ENCODE assay signal across 23 cellular contexts in genomic region chr1:211714154-211714553, GRCh38. TPM values are rescaled to one million over a fixed set of nuclear protein-coding genes. Genes with fewer than 3 reads are reported as not detected.
"Had no signal": no experiment of that assay in that cellular context is flagged by ENCODE, and none has a peak within 500 bp of the region (broad histone marks: within the 10 kb centered on the region; RNA-seq: fewer than 3 reads in every experiment).

No MANE protein-coding gene starts in this region.

- H3K27ac ChIP-seq: esophagus squamous epithelium, gastroesophageal sphincter, left lung, lower lobe of right lung, psoas muscle, testis, tibial nerve, upper lobe of right lung, vagina had no signal

- H3K27me3 ChIP-seq: esophagus squamous epithelium, left lung, testis, tibial nerve, upper lobe of right lung, vagina had no signal

- DNase-seq: dermis blood vessel endothelial cell; esophagus squamous epithelium; foreskin fibroblast; glutamatergic neuron; islet precursor cell; left lung; lower lobe of right lung; mesenchymal stem cell; midbrain; naive B cell; nephron progenitor cell; psoas muscle; retina; stimulated activated CD4-positive, alpha-beta T cell treated with anti-CD3 and anti-CD28 coated beads, Interleukin-2, amount 100 ng/mL, for 24 hours; stimulated activated CD4-positive, alpha-beta T cell treated with anti-CD3 and anti-CD28 coated beads, Interleukin-4, amount 100 ng/mL, for 4 hours; stimulated activated naive B cell treated with anti-CD40 and anti-IgM and Interleukin-4, amounts not matched to agents 10 μg/mL and 1 μg/mL and 100 μg/mL, for 72 hours; stimulated activated naive CD8-positive, alpha-beta T cell treated with anti-CD3 and anti-CD28 coated beads, Interleukin-15, amount 100 ng/mL, for 72 hours; testis; upper lobe of right lung had no signal

- H3K36me3 ChIP-seq: esophagus squamous epithelium, gastroesophageal sphincter, left lung, lower lobe of right lung, tibial nerve, upper lobe of right lung, vagina had no signal

- H3K4me1 ChIP-seq: gastroesophageal sphincter, left lung, lower lobe of right lung, psoas muscle, testis, tibial nerve, upper lobe of right lung, vagina had no signal

- H3K9me3 ChIP-seq: esophagus squamous epithelium, gastroesophageal sphincter, left lung, lower lobe of right lung, psoas muscle, testis, tibial nerve, upper lobe of right lung, vagina had no signal

- H3K4me3 ChIP-seq: esophagus squamous epithelium, gastroesophageal sphincter, left lung, lower lobe of right lung, psoas muscle, testis, tibial nerve, upper lobe of right lung, vagina had no signal

- ATAC-seq: gastroesophageal sphincter; left lung; lower lobe of right lung; psoas muscle; sciatic nerve; stimulated activated naive B cell treated with anti-CD40 and anti-IgM and Interleukin-4, amounts not matched to agents 10 μg/mL and 1 μg/mL and 100 μg/mL, for 72 hours; stimulated activated naive CD8-positive, alpha-beta T cell treated with anti-CD3 and anti-CD28 coated beads, Interleukin-15, amount 100 ng/mL, for 72 hours; upper lobe of right lung had no signal

RNA-seq across cellular contexts. Expression of gene NEK2, which starts 38.7 kb away (rescaled TPM):
- total RNA-seq: psoas muscle had no signal
